Comparison of ENCODE assay signal across 10 cellular contexts in genomic region chr5:169805937-169806700, GRCh38.
A peak's percentile ranks its signal among the peaks of the same experiment; 100 is the strongest.
DNase-seq lines count a peak whose midpoint lies in the region; ATAC-seq and TF ChIP-seq lines count a peak whose summit lies in the region.
"Had no signal": no experiment of that assay in that cellular context is flagged by ENCODE, and none has a peak within 500 bp of the region (broad histone marks: within the 10 kb centered on the region; RNA-seq: fewer than 3 reads in every experiment).

No MANE protein-coding gene starts in this region.

- no peak overlapping the region for H4K8ac ChIP-seq in H9 (replicated peaks; ENCODE audit: insufficient read length, low read depth, low read length)

- H3K23me2 ChIP-seq in H9 (ENCODE audit: insufficient read length, low read depth, low read length, poor library complexity, severe bottlenecking) = no peaks in the 10 kb centered on the region

- H3K27me3 Mint-ChIP-seq in memory B cell (no peaks in the 10 kb centered on the region), H9 (ENCODE audit: low read depth) (peaks cover 13% of the 10 kb centered on the region)

- H2BK120ac ChIP-seq in H9 (ENCODE audit: low read depth, low read length, poor library complexity, severe bottlenecking) = no peak overlapping the region

- no peak for TF ChIP-seq POLR2A in lower leg skin (IDR thresholded peaks at IDR 0.05)

- H3T11ph ChIP-seq in H9 (ENCODE audit: low read length) = no peak overlapping the region

- no peaks in the 10 kb centered on the region for H3F3A ChIP-seq in MM.1S (ENCODE audit: insufficient read depth, low read length)

- H4K91ac ChIP-seq in H9 (ENCODE audit: insufficient read length, low read depth, low read length) = no peak overlapping the region

- no peak overlapping the region for H3K4ac ChIP-seq in H9 (ENCODE audit: low read depth, low read length)

- no peak overlapping the region for H3K4me3 Mint-ChIP-seq in memory B cell
- H3K4me3 Mint-ChIP-seq in H9 = no peak overlapping the region

- no peak overlapping the region for H3K14ac ChIP-seq in H9 (ENCODE audit: insufficient read depth, low read length)

- no peak overlapping the region for H4K5ac ChIP-seq in H9 (ENCODE audit: insufficient read length, low read depth, low read length)

- intact Hi-C loops in sciatic nerve (cut with DNase I) (loop anchor here (5.0 kb wide), 1 partner anchor 1719 kb away; no protein-coding TSS in a partner anchor), lower leg skin (cut with DNase I; ENCODE audit: low total_unique reads) (no loop called here)

- H3K23ac ChIP-seq in H9 (ENCODE audit: insufficient read length, low read depth, low read length) = no peak overlapping the region

- H3K27ac ChIP-seq in H9 (ENCODE audit: insufficient read length, low read depth, low read length) = no peak overlapping the region
- no peak overlapping the region for H3K27ac ChIP-seq in MM.1S (ENCODE audit: low read length)

- H2BK12ac ChIP-seq in H9 (ENCODE audit: insufficient read length, low read depth, low read length) = no peak overlapping the region

- H3K18ac ChIP-seq in H9 (ENCODE audit: insufficient read length, low read depth, low read length) = no peak overlapping the region

- H3K79me1 ChIP-seq in H9 (ENCODE audit: insufficient read depth, low read depth, low read length, poor library complexity, severe bottlenecking) = no peaks in the 10 kb centered on the region

- no peak overlapping the region for H3K9ac ChIP-seq in H9 (ENCODE audit: extremely low read depth, insufficient read length, low read length)
- H3K9ac ChIP-seq in MM.1S (ENCODE audit: low read length) = no peak overlapping the region

- no peak for DNase-seq in memory B cell (ENCODE audit: low spot score in 2 of 2)
- DNase-seq in H9 = no peak
- DNase-seq in sciatic nerve (ENCODE audit: low spot score) = no peak
- no peak for DNase-seq in lower leg skin (ENCODE audit: low spot score in 2 of 2)
- DNase-seq in MM.1S = no peak
- DNase-seq: right cardiac atrium had no signal

- H3K36me3 Mint-ChIP-seq in memory B cell (peaks cover 47% of the 10 kb centered on the region), H9 (ENCODE audit: insufficient read depth in 1 of 3, low read depth in 3 of 3) (no peaks in the 10 kb centered on the region)

- H3K4me3 ChIP-seq in lower leg skin (ENCODE audit: low read depth, poor library complexity, severe bottlenecking) (no peak overlapping the region), MM.1S (ENCODE audit: low read length) (no peak overlapping the region)
- H3K4me3 ChIP-seq: K562 had no signal

- H4K20me1 ChIP-seq in H9 (ENCODE audit: control insufficient read depth, insufficient read depth, insufficient read length) (no peaks in the 10 kb centered on the region), MM.1S (ENCODE audit: insufficient read depth, low read length) (no peaks in the 10 kb centered on the region)

- H3K79me2 ChIP-seq in H9 (ENCODE audit: insufficient read depth, low read length) (no peaks in the 10 kb centered on the region), MM.1S (ENCODE audit: low read length) (no peaks in the 10 kb centered on the region)

- TF ChIP-seq CTCF in H9 (conservative IDR thresholded peaks at IDR 0.05) = no peak
- TF ChIP-seq CTCF in lower leg skin (IDR thresholded peaks at IDR 0.05) = no peak
- no peak for TF ChIP-seq CTCF in MM.1S (IDR thresholded peaks at IDR 0.05; ENCODE audit: low read length)

- H2AFZ ChIP-seq in H9 (ENCODE audit: low read length) = no peak overlapping the region
- no peak overlapping the region for H2AFZ ChIP-seq in MM.1S (ENCODE audit: low read length)

- no CpG with 5 or more reads among the region's 6 CpGs for WGBS in H9 (ENCODE audit: extremely low coverage, insufficient read length, low lambda C conversion rate)
- 81 to 85% methylated on average over 6 of the region's 6 CpGs for WGBS in lower leg skin, 2 donors

- H2AK5ac ChIP-seq in H9 (ENCODE audit: insufficient read length, low read length) = no peak overlapping the region

- H3K4me2 ChIP-seq in H9 (ENCODE audit: insufficient read depth, insufficient read length, low read length) (no peak overlapping the region), MM.1S (ENCODE audit: low read depth, low read length) (no peak overlapping the region)

- no peaks in the 10 kb centered on the region for H3K27me3 ChIP-seq in H9 (ENCODE audit: insufficient read depth, low read length)
- no peaks in the 10 kb centered on the region for H3K27me3 ChIP-seq in MM.1S (replicated peaks; ENCODE audit: insufficient read depth, low read length)

- H3K4me1 ChIP-seq in H9 (ENCODE audit: insufficient read depth, low read length) (peaks cover 8% of the 10 kb centered on the region), MM.1S (ENCODE audit: low read length) (no peaks in the 10 kb centered on the region)

- H3K56ac ChIP-seq in H9 (ENCODE audit: insufficient read length, low read depth, low read length) = no peak overlapping the region

- H3K27ac Mint-ChIP-seq in memory B cell = peak overlapping the region; percentile 16
- no peak overlapping the region for H3K27ac Mint-ChIP-seq in H9

- no peak overlapping the region for H2BK15ac ChIP-seq in H9 (ENCODE audit: low read depth, low read length)

- no peak overlapping the region for H2BK5ac ChIP-seq in H9 (ENCODE audit: insufficient read length, low read length)

- H3K36me3 ChIP-seq in MM.1S (replicated peaks; ENCODE audit: insufficient read depth, low read length) = no peaks in the 10 kb centered on the region

- no peak overlapping the region for H2BK20ac ChIP-seq in H9 (ENCODE audit: low read depth, low read length, poor library complexity, severe bottlenecking)

- H3K9me3 Mint-ChIP-seq in memory B cell = no peaks in the 10 kb centered on the region
- H3K9me3 Mint-ChIP-seq in H9 = no peaks in the 10 kb centered on the region

- no peaks in the 10 kb centered on the region for H3K9me3 ChIP-seq in H9 (ENCODE audit: control insufficient read depth, low read depth, low read length)
- no peaks in the 10 kb centered on the region for H3K9me3 ChIP-seq in MM.1S (replicated peaks; ENCODE audit: insufficient read depth, low read length)

- H3K4me1 Mint-ChIP-seq in memory B cell (peaks cover 21% of the 10 kb centered on the region), H9 (peaks cover 35 to 40% of the 10 kb centered on the region in 2 experiments)

- peak; percentile 36 for ATAC-seq in GM18520 (IDR thresholded peaks at IDR 0.05; ENCODE audit: unreplicated experiment)
- ATAC-seq in GM21526 (IDR thresholded peaks at IDR 0.05; ENCODE audit: low FRiP score, unreplicated experiment) = peak; percentile 67
- peak; percentile 63 for ATAC-seq in HG03175 (IDR thresholded peaks at IDR 0.05; ENCODE audit: unreplicated experiment)
- ATAC-seq in memory B cell (ENCODE audit: low read depth) = no peak
- ATAC-seq in sciatic nerve = no peak
- ATAC-seq: right cardiac atrium had no signal

- H3K9me2 ChIP-seq in MM.1S (replicated peaks; ENCODE audit: insufficient read depth, low read length) = no peaks in the 10 kb centered on the region

Comparison
In these comparisons a context has a peak if more than half of its experiments do, and no peak if none do; other contexts are left out.
1. ATAC-seq: peak in GM18520 (single experiment), GM21526 (single experiment) and HG03175 (single experiment); none in memory B cell (single experiment) and sciatic nerve (single experiment).